In the genomic region with DNA sequence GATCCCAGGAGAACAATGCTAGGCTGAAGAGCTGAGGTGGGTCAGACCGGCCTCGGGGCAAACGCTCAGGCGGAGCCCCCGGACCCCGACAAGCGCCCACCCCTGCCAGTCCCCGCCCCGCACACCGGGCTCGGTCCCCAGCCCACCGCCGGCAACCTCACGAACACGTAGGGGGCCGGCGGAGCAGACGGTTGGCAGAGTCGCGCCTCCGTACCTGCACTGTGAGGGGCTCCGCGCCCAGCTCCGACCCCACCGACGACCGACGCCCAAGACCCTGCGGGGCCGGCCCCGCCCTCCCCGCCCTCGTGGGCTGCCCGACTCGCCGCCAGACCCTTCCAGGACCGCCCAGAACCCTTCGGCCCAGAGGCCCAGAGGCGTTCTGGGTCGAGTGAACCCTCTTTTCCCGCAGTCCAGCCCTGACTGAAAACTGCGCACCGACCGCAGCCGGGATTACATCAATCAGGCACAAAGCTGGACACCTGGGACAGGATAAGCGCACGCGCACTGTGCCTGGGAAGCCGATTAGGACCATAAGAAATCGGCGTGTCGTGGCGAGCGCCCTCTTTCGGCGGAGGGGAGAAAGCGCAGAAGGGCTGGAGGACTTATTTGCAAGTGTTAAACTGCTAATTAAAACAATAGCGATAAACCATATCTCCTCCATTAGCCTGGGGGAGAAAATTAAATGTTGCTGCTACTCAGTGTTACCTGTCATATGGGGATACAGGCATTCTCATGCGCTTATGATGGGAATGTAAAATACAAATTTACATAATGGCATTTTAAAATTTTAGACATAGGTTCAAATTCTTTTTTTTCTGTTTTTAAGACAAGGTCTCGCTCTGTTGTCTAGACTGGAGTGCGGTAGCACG, we compare ENCODE assay signal across 8 cellular contexts. TPM values are rescaled to one million over a fixed set of nuclear protein-coding genes. Genes with fewer than 3 reads are reported as not detected.
DNase-seq lines count a peak whose midpoint lies in the region; ATAC-seq and TF ChIP-seq lines count a peak whose summit lies in the region.

No MANE protein-coding gene starts in this region.

- H3K4me3 ChIP-seq in adrenal gland (peak overlapping the region in 3 of 4 donors; percentile 2 to 85 (median 78)), prostate gland (peak overlapping the region; percentile 87 to 90), urinary bladder (ENCODE audit: low read depth, low read length) (peak overlapping the region; percentile 87)

- H3K27me3 ChIP-seq in adrenal gland (no peaks in the 10 kb centered on the region), prostate gland (replicated peaks; ENCODE audit: insufficient read depth) (no peaks in the 10 kb centered on the region)

- no peaks in the 10 kb centered on the region for H3K36me3 ChIP-seq in adrenal gland (replicated peaks in 1 of 2)
- no peaks in the 10 kb centered on the region for H3K36me3 ChIP-seq in prostate gland
- no peaks in the 10 kb centered on the region for H3K36me3 ChIP-seq in urinary bladder (ENCODE audit: insufficient read depth)

- ATAC-seq in HG02623 (IDR thresholded peaks at IDR 0.05; ENCODE audit: unreplicated experiment) (peak; percentile 52), left cardiac atrium (peak; percentile 91 to 92)

- peak overlapping the region in 4 of 5 donors; percentile 64 to 92 (median 86) for H3K27ac ChIP-seq in adrenal gland
- peak overlapping the region; percentile 85 to 91 for H3K27ac ChIP-seq in prostate gland
- H3K27ac ChIP-seq in urinary bladder (ENCODE audit: low read depth), result peak overlapping the region; percentile 71

- H3K4me1 ChIP-seq in adrenal gland (replicated peaks in 1 of 2) (peaks cover 20 to 40% of the 10 kb centered on the region in 2 donors), prostate gland (replicated peaks) (peaks cover 6% of the 10 kb centered on the region), urinary bladder (ENCODE audit: insufficient read depth) (no peaks in the 10 kb centered on the region)

- H3K9me3 ChIP-seq in adrenal gland (replicated peaks in 1 of 3), result no peaks in the 10 kb centered on the region
- no peaks in the 10 kb centered on the region for H3K9me3 ChIP-seq in prostate gland

- 1 to 3% (median 2%) methylated on average over 17 to 62 of the region's 62 CpGs for WGBS in adrenal gland, 4 donors
- under 1% methylated on average over 53 of the region's 62 CpGs for WGBS in prostate gland
- WGBS in urinary bladder, result under 1% methylated on average over 62 of the region's 62 CpGs

- peak in 1 of 2 donors; percentile 37 for TF ChIP-seq POLR2A in adrenal gland (IDR thresholded peaks at IDR 0.05)
- no peak for TF ChIP-seq POLR2A in prostate gland (IDR thresholded peaks at IDR 0.05)

- TF ChIP-seq CTCF in GM12801 (IDR thresholded peaks at IDR 0.05; ENCODE audit: extremely low read depth, insufficient read length) (peak; percentile 86), adrenal gland (IDR thresholded peaks at IDR 0.05) (peak; percentile 91 to 98 (median 94)), prostate gland (IDR thresholded peaks at IDR 0.05) (peak; percentile 95 to 98 (median 96))

- intact Hi-C loops in adrenal gland (cut with DNase I) (loop anchor here (10.0 kb wide), 2 partner anchors 57 to 137 kb away; no protein-coding TSS in a partner anchor), left cardiac atrium (cut with DNase I) (no loop called here), prostate gland (cut with DNase I) (loop anchor here (2.0 kb wide), 1 partner anchor 29 kb away; the partner anchor contains the start of genes C2orf81 and WDR54)

- DNase-seq in NCI-H1436 treated with DMSO at 0.1 percent for 48 hours (lab: John Stamatoyannopoulos, UW) (peak; percentile 71), T follicular helper cell (ENCODE audit: low read depth) (peak; percentile 92), adrenal gland (peak; percentile 89 to 95 (median 93)), left cardiac atrium (peak; percentile 93), prostate gland (ENCODE audit: low spot score) (peak; percentile 86)

RNA-seq across cellular contexts. Expression of gene DCTN1, which starts 11.7 kb away (rescaled TPM):
- total RNA-seq in adrenal gland (100 to 1,000 TPM; 106 to 188 (median 146) TPM), left cardiac atrium (100 to 1,000 TPM; 106 to 118 TPM), prostate gland (100 to 1,000 TPM in 1 of 2 donors, 10 to 100 TPM in 1; 93.9 to 294 TPM), urinary bladder (62.1 TPM)
- polyA plus RNA-seq in adrenal gland (100 to 1,000 TPM; 142 to 258 (median 212) TPM), urinary bladder (118 TPM)

RNA-seq across cellular contexts. Expression of gene C2orf81, which starts 29.6 kb away (rescaled TPM):
- total RNA-seq in adrenal gland (1 to 10 TPM in 5 of 8 donors, under 1 TPM in 3; 0.36 to 4.7 (median 1.8) TPM), left cardiac atrium (under 1 TPM; 0.59 to 0.79 TPM), prostate gland (1 to 10 TPM; 6.1 to 6.8 TPM), urinary bladder (0.74 TPM)
- polyA plus RNA-seq in adrenal gland (1 to 10 TPM in 2 of 3 donors, under 1 TPM in 1; 0.46 to 7.1 (median 4.5) TPM), urinary bladder (4.9 TPM)

RNA-seq across cellular contexts. Expression of gene WDR54, which starts 29.7 kb away (rescaled TPM):
- total RNA-seq in adrenal gland (10 to 100 TPM in 6 of 8 donors, 1 to 10 TPM in 2; 7.5 to 23.9 (median 16.1) TPM), left cardiac atrium (1 to 10 TPM; 4.1 to 5.5 TPM), prostate gland (10 to 100 TPM; 11.4 to 19.4 TPM), urinary bladder (7.8 TPM)
- polyA plus RNA-seq in adrenal gland (10 to 100 TPM in 2 of 3 donors, 1 to 10 TPM in 1; 6.4 to 20.2 (median 14.4) TPM), urinary bladder (21.5 TPM)

RNA-seq across cellular contexts. Expression of gene SLC4A5, which starts 48.6 kb away (rescaled TPM):
- 1 to 10 TPM in 1 of 8 donors, under 1 TPM in 6, not detected in 1; 0.14 to 1.3 (median 0.74) TPM for total RNA-seq in adrenal gland
- polyA plus RNA-seq in adrenal gland, result 1 to 10 TPM in 1 of 3 donors, under 1 TPM in 2; 0.51 to 2.7 (median 0.71) TPM
- 1 to 10 TPM; 1.2 to 1.7 TPM for total RNA-seq in left cardiac atrium
- 10 to 100 TPM in 1 of 2 donors, 1 to 10 TPM in 1; 6.2 to 65.9 TPM for total RNA-seq in prostate gland
- 3.8 TPM for total RNA-seq in urinary bladder
- polyA plus RNA-seq in urinary bladder, result 0.92 TPM

RNA-seq across cellular contexts. Expression of gene RTKN, which starts 49.9 kb away (rescaled TPM):
- 10 to 100 TPM in 7 of 8 donors, 1 to 10 TPM in 1; 9.7 to 21.2 (median 14.1) TPM for total RNA-seq in adrenal gland
- polyA plus RNA-seq in adrenal gland, result 10 to 100 TPM in 2 of 3 donors, 1 to 10 TPM in 1; 7.4 to 35.6 (median 17.3) TPM
- 10 to 100 TPM; 14.1 to 18.7 TPM for total RNA-seq in left cardiac atrium
- total RNA-seq in prostate gland, result 10 to 100 TPM; 24.5 to 26.0 TPM
- total RNA-seq in urinary bladder, result 18.0 TPM
- polyA plus RNA-seq in urinary bladder, result 14.2 TPM

Comparison
In these comparisons a context has a peak if more than half of its experiments do, and no peak if none do; other contexts are left out.
1. Peak in every context shown above with its lines: DNase-seq, ATAC-seq, H3K4me3 ChIP-seq and H3K27ac ChIP-seq.
2. intact Hi-C loops: an anchor here in adrenal gland (10.0 kb wide) and prostate gland (2.0 kb wide); none called in left cardiac atrium.